11 cellular contexts compared by ENCODE assay signal in the genomic region with DNA sequence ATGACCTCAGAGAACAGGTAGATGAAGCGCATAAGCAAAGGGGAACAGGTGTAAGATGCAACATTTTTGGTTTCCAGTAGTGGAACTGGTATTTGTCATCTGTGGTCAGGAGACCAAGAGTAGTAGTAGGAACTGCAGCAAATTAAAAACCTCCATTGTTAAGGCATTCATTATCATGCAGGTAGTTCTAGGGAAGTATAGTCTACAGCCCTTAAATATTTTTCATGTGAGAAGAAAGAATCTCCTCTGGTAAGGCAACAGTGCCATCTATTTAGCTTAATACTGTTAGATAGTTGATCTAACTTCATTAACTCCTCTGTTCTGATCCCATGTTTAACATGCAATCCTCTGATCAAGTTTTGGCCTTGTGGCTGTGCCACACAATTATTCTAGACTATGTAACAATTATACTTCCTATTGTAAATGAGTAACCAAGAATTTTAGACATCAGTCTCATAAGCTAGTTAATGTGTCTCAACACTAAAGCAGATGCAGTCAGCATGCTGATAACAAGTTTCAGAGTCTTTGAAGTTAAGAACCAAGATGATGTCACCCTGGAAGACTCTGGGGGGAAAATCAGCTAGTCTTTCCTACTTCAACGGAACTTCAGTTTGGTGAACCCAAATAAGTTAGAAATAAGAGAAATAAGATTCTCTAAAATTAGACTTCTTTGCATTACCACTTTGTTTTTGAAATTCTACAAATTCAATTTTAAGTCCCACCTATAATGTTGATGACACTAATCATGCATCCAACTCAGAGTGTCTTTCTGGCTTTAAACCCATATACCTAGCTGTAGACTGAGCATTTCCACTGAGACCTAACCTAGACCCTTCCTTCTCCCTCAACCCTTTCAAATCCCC.
DNase-seq lines count a peak whose midpoint lies in the region; ATAC-seq, FAIRE-seq and TF ChIP-seq lines count a peak whose summit lies in the region.
"Had no signal": no experiment of that assay in that cellular context is flagged by ENCODE, and none has a peak within 500 bp of the region (broad histone marks: within the 10 kb centered on the region; RNA-seq: fewer than 3 reads in every experiment).

No MANE protein-coding gene starts in this region.

- ATAC-seq in GM19043 (IDR thresholded peaks at IDR 0.05; ENCODE audit: low read depth, unreplicated experiment) (peak; percentile 78), HG02798 (IDR thresholded peaks at IDR 0.05; ENCODE audit: poor library complexity, unreplicated experiment) (peak; percentile 88), mucosa of descending colon (peak; percentile 80)

- 85 to 95% (median 91%) methylated on average over 2 of the region's 2 CpGs for WGBS in ovary, 3 donors

- H3K4me3 ChIP-seq in mucosa of descending colon: no peak overlapping the region
- H3K4me3 ChIP-seq in right atrium auricular region: no peak overlapping the region
- H3K4me3 ChIP-seq in ovary: no peak overlapping the region

- H3K27me3 ChIP-seq in right atrium auricular region (no peaks in the 10 kb centered on the region), ovary (no peaks in the 10 kb centered on the region)

- FAIRE-seq in HTR-8/SVneo (lab: Jason Lieb, UNC): peak; percentile 20

- no peak for TF ChIP-seq EP300 in ovary (IDR thresholded peaks at IDR 0.05)

- H3K36me3 ChIP-seq in mucosa of descending colon (ENCODE audit: low read depth): no peaks in the 10 kb centered on the region
- H3K36me3 ChIP-seq in right atrium auricular region: no peaks in the 10 kb centered on the region
- no peaks in the 10 kb centered on the region for H3K36me3 ChIP-seq in ovary

- DNase-seq in HTR-8/SVneo (ENCODE audit: insufficient read length, low spot score): no peak
- no peak for DNase-seq in mucosa of descending colon
- no peak for DNase-seq in head of caudate nucleus
- DNase-seq in NCI-H1417 treated with DMSO at 0.1 percent for 48 hours (lab: John Stamatoyannopoulos, UW): no peak
- no peak for DNase-seq in right atrium auricular region (ENCODE audit: low spot score)
- DNase-seq in ovary: no peak
- DNase-seq: mammary epithelial cell; NCI-H446; stimulated activated CD4-positive, alpha-beta T cell treated with anti-CD3 and anti-CD28 coated beads, Interleukin-12 subunit alpha, Interleukin-12 subunit beta, amount 100 ng/mL, for 4 hours had no signal

- intact Hi-C loops in mucosa of descending colon (cut with DNase I, micrococcal nuclease) (no loop called here), head of caudate nucleus (cut with DNase I) (no loop called here), ovary (cut with DNase I) (no loop called here)

- H3K4me1 ChIP-seq in mucosa of descending colon (ENCODE audit: low read depth) (peaks cover 26% of the 10 kb centered on the region), right atrium auricular region (peaks cover 0 to 26% of the 10 kb centered on the region in 2 donors), ovary (ENCODE audit: insufficient read depth) (no peaks in the 10 kb centered on the region)

- TF ChIP-seq CTCF in mucosa of descending colon (IDR thresholded peaks at IDR 0.05): no peak
- no peak for TF ChIP-seq CTCF in right atrium auricular region (IDR thresholded peaks at IDR 0.05)
- TF ChIP-seq CTCF in ovary (IDR thresholded peaks at IDR 0.05): no peak

- H3K9me3 ChIP-seq in mucosa of descending colon: no peaks in the 10 kb centered on the region
- no peaks in the 10 kb centered on the region for H3K9me3 ChIP-seq in right atrium auricular region
- no peaks in the 10 kb centered on the region for H3K9me3 ChIP-seq in ovary

- H3K27ac ChIP-seq in right atrium auricular region (no peak overlapping the region), ovary (no peak overlapping the region)

- TF ChIP-seq POLR2A in ovary (IDR thresholded peaks at IDR 0.05): no peak
